In the genomic region with DNA sequence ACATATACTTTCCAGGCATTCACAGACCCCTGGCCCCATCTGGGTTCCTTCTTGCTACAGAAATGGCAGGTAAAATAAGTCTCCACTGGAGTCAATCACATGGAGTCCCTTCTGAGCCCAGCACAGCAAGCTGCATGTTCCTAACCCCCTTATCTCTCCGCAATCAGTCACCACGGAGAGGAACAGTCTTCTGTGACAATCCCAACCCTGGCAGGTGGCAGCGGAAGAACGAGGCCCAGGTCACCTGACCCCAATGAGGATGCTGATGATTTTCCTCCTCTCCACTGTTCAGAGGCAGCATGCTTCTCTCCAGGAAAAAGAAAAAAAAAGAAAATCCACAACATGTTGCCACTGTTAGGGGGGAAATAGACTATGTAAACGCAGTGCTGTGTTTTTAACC, we compare ENCODE assay signal across 1 cellular context.
TF ChIP-seq lines count a peak whose summit lies in the region.

No MANE protein-coding gene starts in this region.

TF ChIP-seq in K562, 482 proteins besides CTCF, POLR2A, EP300 and RAD21 (continued from another document):
- TF ChIP-seq L3MBTL2 (IDR thresholded peaks at IDR 0.05) = peak; percentile 29; the same call in 1 of the 2 replicates
TF ChIP-seq in K562: peak in this region for 1.
